In the genomic region with DNA sequence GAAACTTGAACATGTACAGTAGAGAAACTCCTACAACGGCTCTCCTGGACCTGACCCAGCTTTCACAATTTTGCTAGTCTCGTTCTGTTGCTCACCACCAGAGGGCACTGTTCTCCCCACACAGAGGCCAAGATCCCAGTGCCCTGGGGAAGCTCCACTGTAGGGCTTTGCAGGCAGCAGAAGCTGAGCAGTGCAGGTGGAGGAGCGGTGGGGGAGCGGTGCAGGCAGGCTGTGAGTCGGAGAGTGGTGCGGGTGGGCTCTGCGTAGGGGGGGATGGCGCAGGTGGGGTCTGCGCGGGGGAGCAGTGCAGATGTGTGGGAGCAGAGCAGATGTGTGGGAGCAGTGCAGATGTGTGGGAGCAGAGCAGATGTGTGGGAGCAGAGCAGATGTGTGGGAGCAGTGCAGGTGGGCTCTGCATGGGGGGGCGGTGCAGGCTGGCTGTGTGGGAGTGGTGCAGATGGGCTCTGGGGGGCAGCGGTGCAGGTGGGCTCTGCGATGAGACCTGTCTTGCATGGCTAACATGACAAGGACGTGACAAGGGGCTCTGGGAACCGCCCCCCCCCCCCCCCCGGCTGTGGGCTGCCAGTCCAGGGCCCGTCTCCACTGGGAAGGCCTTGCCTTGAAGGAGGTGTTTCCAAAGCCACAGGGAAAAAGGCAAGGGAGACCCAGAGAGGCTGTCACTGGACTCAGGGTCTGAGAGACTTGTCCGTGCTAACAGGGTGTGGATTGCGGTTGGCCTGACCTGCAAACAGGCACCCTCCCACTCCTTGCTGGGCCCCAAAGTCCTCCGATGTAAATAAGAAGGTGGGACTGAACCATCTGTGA, we compare ENCODE assay signal across 8 cellular contexts. TPM values are rescaled to one million over a fixed set of nuclear protein-coding genes. Genes with fewer than 3 reads are reported as not detected.
A peak's percentile ranks its signal among the peaks of the same experiment; 100 is the strongest.
DNase-seq lines count a peak whose midpoint lies in the region; ATAC-seq, FAIRE-seq and TF ChIP-seq lines count a peak whose summit lies in the region.

No MANE protein-coding gene starts in this region.

- H3K27me3 Mint-ChIP-seq in activated naive CD4-positive, alpha-beta T cell treated with anti-CD3 and anti-CD28 coated beads, Interleukin-2, amount 50 U/mL, for 24 hours = peaks cover 26% of the 10 kb centered on the region
- peaks cover 14% of the 10 kb centered on the region for H3K27me3 Mint-ChIP-seq in glutamatergic neuron (ENCODE audit: unreplicated experiment)

- FAIRE-seq in urothelium cell line (lab: Jason Lieb, UNC) = peak; percentile 92

- H3K27ac Mint-ChIP-seq in activated naive CD4-positive, alpha-beta T cell treated with anti-CD3 and anti-CD28 coated beads, Interleukin-2, amount 50 U/mL, for 24 hours = peak overlapping the region; percentile 79
- no peak overlapping the region for H3K27ac Mint-ChIP-seq in glutamatergic neuron (ENCODE audit: unreplicated experiment)

- no peaks in the 10 kb centered on the region for H3K36me3 Mint-ChIP-seq in activated naive CD4-positive, alpha-beta T cell treated with anti-CD3 and anti-CD28 coated beads, Interleukin-2, amount 50 U/mL, for 24 hours
- H3K36me3 Mint-ChIP-seq in glutamatergic neuron (ENCODE audit: unreplicated experiment) = peaks cover 3% of the 10 kb centered on the region

- H3K4me3 Mint-ChIP-seq in activated naive CD4-positive, alpha-beta T cell treated with anti-CD3 and anti-CD28 coated beads, Interleukin-2, amount 50 U/mL, for 24 hours = no peak overlapping the region
- peak overlapping the region; percentile 8 for H3K4me3 Mint-ChIP-seq in glutamatergic neuron (ENCODE audit: unreplicated experiment)

- intact Hi-C loops in posterior vena cava (cut with DNase I) = loop anchor here in 1 of 2 donors (10.0 kb wide), 1 partner anchor 362 kb away; no protein-coding TSS in a partner anchor

- no peak overlapping the region for H3K4me3 ChIP-seq in HFF-Myc (replicated peaks; ENCODE audit: low read depth, low read length)

- peaks cover 5% of the 10 kb centered on the region for H3K4me1 Mint-ChIP-seq in activated naive CD4-positive, alpha-beta T cell treated with anti-CD3 and anti-CD28 coated beads, Interleukin-2, amount 50 U/mL, for 24 hours
- peaks cover 9% of the 10 kb centered on the region for H3K4me1 Mint-ChIP-seq in glutamatergic neuron (ENCODE audit: low read depth, unreplicated experiment)

- peak; percentile 98 for ATAC-seq in SK-N-SH treated with all-trans-retinoic acid at 6 μM for 48 hours

- no peaks in the 10 kb centered on the region for H3K9me3 Mint-ChIP-seq in activated naive CD4-positive, alpha-beta T cell treated with anti-CD3 and anti-CD28 coated beads, Interleukin-2, amount 50 U/mL, for 24 hours
- peaks cover 7% of the 10 kb centered on the region for H3K9me3 Mint-ChIP-seq in glutamatergic neuron (ENCODE audit: unreplicated experiment)

- peak; percentile 92 for TF ChIP-seq CTCF in HFF-Myc (IDR thresholded peaks at IDR 0.05; ENCODE audit: low read depth, low read length, missing control alignments)
- TF ChIP-seq CTCF in glutamatergic neuron (IDR thresholded peaks at IDR 0.05; ENCODE audit: partially characterized antibody, unreplicated experiment) = peak; percentile 92

- peak; percentile 60 for DNase-seq in GDM1 (lab: John Stamatoyannopoulos, UW)
- DNase-seq in HFF-Myc (ENCODE audit: extremely low read depth, low read depth) = peak; percentile 66
- DNase-seq in NCI-H1105 treated with DMSO at 0.1 percent for 48 hours (lab: John Stamatoyannopoulos, UW) = peak; percentile 87
- peak; percentile 85 for DNase-seq in glutamatergic neuron
- DNase-seq in posterior vena cava (ENCODE audit: low spot score) = peak; percentile 92
- peak; percentile 93 for DNase-seq in urothelium cell line (ENCODE audit: low spot score)

TF ChIP-seq in SK-N-SH treated with all-trans-retinoic acid at 6 μM for 48 hours, 23 proteins besides CTCF, POLR2A, EP300 and RAD21:
- TF ChIP-seq PPARA (CRISPR knock-in tag; IDR thresholded peaks at IDR 0.05; ENCODE audit: borderline replicate concordance) (no peak), ZFP3 (CRISPR knock-in tag; IDR thresholded peaks at IDR 0.05) (peak; percentile 97)
TF ChIP-seq in SK-N-SH treated with all-trans-retinoic acid at 6 μM for 48 hours: peak in this region for 1.

RNA-seq across cellular contexts. Expression of gene CYS1, which starts 7.3 kb away (rescaled TPM):
- not detected for total RNA-seq in glutamatergic neuron (ENCODE audit: unreplicated experiment)
- 1 to 10 TPM; 3.0 to 9.1 TPM for total RNA-seq in posterior vena cava

RNA-seq across cellular contexts. Expression of gene KLF11, which starts 29.5 kb away (rescaled TPM):
- total RNA-seq in glutamatergic neuron (ENCODE audit: unreplicated experiment) (21.1 TPM), posterior vena cava (10 to 100 TPM; 25.0 to 55.4 TPM)

RNA-seq across cellular contexts. Expression of gene RRM2, which starts 49.7 kb away (rescaled TPM):
- 21.2 TPM for total RNA-seq in glutamatergic neuron (ENCODE audit: unreplicated experiment)
- total RNA-seq in posterior vena cava = 1 to 10 TPM in 1 of 2 donors, under 1 TPM in 1; 0.67 to 1.5 TPM
